Comparison of ENCODE assay signal across 8 cellular contexts in the genomic region with DNA sequence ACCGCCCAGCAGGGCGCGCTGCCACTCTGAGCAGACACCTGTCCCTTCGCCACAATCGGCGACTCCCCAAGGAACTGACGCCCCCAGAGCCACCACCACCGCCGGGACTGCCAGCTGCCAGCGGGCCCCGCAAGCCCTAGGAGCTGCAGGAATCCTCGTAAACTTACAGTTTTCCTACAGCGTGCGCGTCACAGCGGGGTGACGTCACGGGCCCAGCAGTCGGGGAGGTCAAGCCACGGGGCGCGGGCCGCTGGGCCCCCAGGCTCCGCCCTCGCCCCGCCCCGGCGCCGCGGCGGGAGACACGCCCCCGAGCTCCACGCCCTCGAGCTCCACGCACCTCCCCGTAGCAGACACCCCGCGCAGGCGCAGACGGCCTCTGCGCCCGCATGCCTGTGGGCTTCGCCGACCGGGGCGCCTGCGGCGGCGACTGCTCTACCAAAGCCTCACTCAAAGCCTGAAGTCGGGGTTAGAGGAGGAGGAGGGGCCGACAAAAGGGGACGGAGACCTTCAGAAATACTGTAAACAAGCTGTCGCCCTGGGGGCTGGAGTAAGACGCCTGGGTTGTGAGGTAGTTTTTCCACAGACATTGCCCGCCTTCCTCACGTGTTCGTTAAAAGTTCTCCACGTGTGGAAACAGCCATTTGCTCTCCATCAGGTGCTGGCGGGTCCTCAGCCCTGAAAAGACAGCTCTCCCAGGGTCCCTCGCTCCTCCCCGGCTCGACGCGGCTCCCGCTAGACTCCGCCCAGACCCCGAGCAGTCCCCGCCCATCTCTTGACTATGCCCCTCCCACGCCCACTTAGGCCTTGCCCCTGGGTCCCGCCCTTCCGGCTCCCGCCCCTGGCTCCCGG. TPM values are rescaled to one million over a fixed set of nuclear protein-coding genes. Genes with fewer than 3 reads are reported as not detected.
DNase-seq lines count a peak whose midpoint lies in the region; ATAC-seq and TF ChIP-seq lines count a peak whose summit lies in the region.

A gene with protein sequence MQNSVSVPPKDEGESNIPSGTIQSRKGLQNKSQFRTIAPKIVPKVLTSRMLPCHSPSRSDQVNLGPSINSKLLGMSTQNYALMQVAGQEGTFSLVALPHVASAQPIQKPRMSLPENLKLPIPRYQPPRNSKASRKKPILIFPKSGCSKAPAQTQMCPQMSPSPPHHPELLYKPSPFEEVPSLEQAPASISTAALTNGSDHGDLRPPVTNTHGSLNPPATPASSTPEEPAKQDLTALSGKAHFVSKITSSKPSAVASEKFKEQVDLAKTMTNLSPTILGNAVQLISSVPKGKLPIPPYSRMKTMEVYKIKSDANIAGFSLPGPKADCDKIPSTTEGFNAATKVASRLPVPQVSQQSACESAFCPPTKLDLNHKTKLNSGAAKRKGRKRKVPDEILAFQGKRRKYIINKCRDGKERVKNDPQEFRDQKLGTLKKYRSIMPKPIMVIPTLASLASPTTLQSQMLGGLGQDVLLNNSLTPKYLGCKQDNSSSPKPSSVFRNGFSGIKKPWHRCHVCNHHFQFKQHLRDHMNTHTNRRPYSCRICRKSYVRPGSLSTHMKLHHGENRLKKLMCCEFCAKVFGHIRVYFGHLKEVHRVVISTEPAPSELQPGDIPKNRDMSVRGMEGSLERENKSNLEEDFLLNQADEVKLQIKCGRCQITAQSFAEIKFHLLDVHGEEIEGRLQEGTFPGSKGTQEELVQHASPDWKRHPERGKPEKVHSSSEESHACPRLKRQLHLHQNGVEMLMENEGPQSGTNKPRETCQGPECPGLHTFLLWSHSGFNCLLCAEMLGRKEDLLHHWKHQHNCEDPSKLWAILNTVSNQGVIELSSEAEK (minus strand): TSS at position 200 of the 849 bp plus-strand sequence. CDS start 154,831 bp downstream, outside the sequence.

- peak within 1 kb of the TSS; percentile 77 for H3K27ac ChIP-seq in DOHH2 (ENCODE audit: low read depth, low read length)
- peak within 1 kb of the TSS; percentile 92 for H3K27ac ChIP-seq in Panc1 (ENCODE audit: low read length)
- H3K27ac ChIP-seq in esophagus squamous epithelium = peak within 1 kb of the TSS; percentile 97 to 100 (median 98)
- H3K27ac ChIP-seq in naive thymus-derived CD4-positive, alpha-beta T cell (ENCODE audit: low read depth, low read length) = peak within 1 kb of the TSS; percentile 96

- H3K36me3 ChIP-seq in DOHH2 (ENCODE audit: control insufficient read depth, low read length) (no peaks in the 10 kb centered on the region), Panc1 (ENCODE audit: control insufficient read depth, insufficient read depth, low read length) (no peaks in the 10 kb centered on the region), esophagus squamous epithelium (no peaks in the 10 kb centered on the region)
- H3K36me3 ChIP-seq in naive thymus-derived CD4-positive, alpha-beta T cell (ENCODE audit: control insufficient read depth in 2 of 3, insufficient read depth in 3 of 3, low read length in 3 of 3) = no peaks in the 10 kb centered on the region

- TF ChIP-seq CTCF in DOHH2 (IDR thresholded peaks at IDR 0.05; ENCODE audit: low read depth, low read length, poor library complexity, severe bottlenecking) (peak; percentile 73), Panc1 (IDR thresholded peaks at IDR 0.05) (peak; percentile 76), esophagus squamous epithelium (IDR thresholded peaks at IDR 0.05) (peak; percentile 59 to 80 (median 68))

- H3K27me3 ChIP-seq in DOHH2 (ENCODE audit: control insufficient read depth, low read length) (no peaks in the 10 kb centered on the region), Panc1 (ENCODE audit: control insufficient read depth, insufficient read depth, low read length) (no peaks in the 10 kb centered on the region), esophagus squamous epithelium (no peaks in the 10 kb centered on the region)
- no peaks in the 10 kb centered on the region for H3K27me3 ChIP-seq in naive thymus-derived CD4-positive, alpha-beta T cell (ENCODE audit: control insufficient read depth in 2 of 2, insufficient read depth in 2 of 2, low read length in 2 of 2)

- DNase-seq in KG1 (lab: John Stamatoyannopoulos, UW) = peak; percentile 81
- peak; percentile 69 for DNase-seq in Panc1 (ENCODE audit: low read depth, low spot score)
- peak; percentile 92 for DNase-seq in activated T-helper 1 cell treated with Interleukin-2 at 50 U/mL for 16 hours (ENCODE audit: low read depth)
- peak; percentile 82 for DNase-seq in esophagus squamous epithelium (lab: John Stamatoyannopoulos, UW)
- peak; percentile 93 to 99 (median 96) for DNase-seq in naive thymus-derived CD4-positive, alpha-beta T cell

- H3K9me2 ChIP-seq in DOHH2 (replicated peaks; ENCODE audit: control insufficient read depth, low read length) = no peaks in the 10 kb centered on the region

- in situ Hi-C loops in Panc1 (cut with HindIII; ENCODE audit: low pct_unique_long_range_greater_than_20kb, low sequenced_read_pairs) = no loop called here

- peaks cover 0 to 1% (median 0%) of the 10 kb centered on the region in 11 donors for H3K9me3 Mint-ChIP-seq in naive thymus-derived CD4-positive, alpha-beta T cell
- no peaks in the 10 kb centered on the region for H3K9me3 Mint-ChIP-seq in stimulated activated memory B cell treated with anti-CD40 and anti-IgM and Interleukin-4, amounts not matched to agents 10 μg/mL and 1 μg/mL and 100 μg/mL, for 72 hours

- H3K36me3 Mint-ChIP-seq in naive thymus-derived CD4-positive, alpha-beta T cell = peaks cover 0 to 6% (median 0%) of the 10 kb centered on the region in 5 donors
- H3K36me3 Mint-ChIP-seq in stimulated activated memory B cell treated with anti-CD40 and anti-IgM and Interleukin-4, amounts not matched to agents 10 μg/mL and 1 μg/mL and 100 μg/mL, for 72 hours = peaks cover 5% of the 10 kb centered on the region

- peaks cover 7 to 34% (median 14%) of the 10 kb centered on the region in 7 donors for H3K4me1 Mint-ChIP-seq in naive thymus-derived CD4-positive, alpha-beta T cell
- H3K4me1 Mint-ChIP-seq in stimulated activated memory B cell treated with anti-CD40 and anti-IgM and Interleukin-4, amounts not matched to agents 10 μg/mL and 1 μg/mL and 100 μg/mL, for 72 hours = peaks cover 15% of the 10 kb centered on the region

- no peaks in the 10 kb centered on the region for H4K20me1 ChIP-seq in DOHH2 (ENCODE audit: control insufficient read depth, insufficient read depth, low read depth, low read length)

- peak within 1 kb of the TSS; percentile 96 for H3K4me2 ChIP-seq in DOHH2 (ENCODE audit: low read length)

- H3K27me3 Mint-ChIP-seq in naive thymus-derived CD4-positive, alpha-beta T cell = no peaks in the 10 kb centered on the region
- H3K27me3 Mint-ChIP-seq in stimulated activated memory B cell treated with anti-CD40 and anti-IgM and Interleukin-4, amounts not matched to agents 10 μg/mL and 1 μg/mL and 100 μg/mL, for 72 hours = no peaks in the 10 kb centered on the region

- peak within 1 kb of the TSS; percentile 89 to 94 (median 92) for H3K4me3 Mint-ChIP-seq in naive thymus-derived CD4-positive, alpha-beta T cell
- H3K4me3 Mint-ChIP-seq in stimulated activated memory B cell treated with anti-CD40 and anti-IgM and Interleukin-4, amounts not matched to agents 10 μg/mL and 1 μg/mL and 100 μg/mL, for 72 hours = peak within 1 kb of the TSS; percentile 89

- H3K27ac Mint-ChIP-seq in naive thymus-derived CD4-positive, alpha-beta T cell = peak within 1 kb of the TSS; percentile 93 to 99 (median 99)
- peak within 1 kb of the TSS; percentile 94 for H3K27ac Mint-ChIP-seq in stimulated activated memory B cell treated with anti-CD40 and anti-IgM and Interleukin-4, amounts not matched to agents 10 μg/mL and 1 μg/mL and 100 μg/mL, for 72 hours

- peak; percentile 86 for ATAC-seq in GM21737 (IDR thresholded peaks at IDR 0.05; ENCODE audit: unreplicated experiment)
- peak; percentile 94 for ATAC-seq in Panc1
- peak; percentile 92 for ATAC-seq in naive thymus-derived CD4-positive, alpha-beta T cell
- ATAC-seq in stimulated activated memory B cell treated with anti-CD40 and anti-IgM and Interleukin-4, amounts not matched to agents 10 μg/mL and 1 μg/mL and 100 μg/mL, for 72 hours = peak; percentile 96

- no peaks in the 10 kb centered on the region for H3K79me2 ChIP-seq in DOHH2 (ENCODE audit: control insufficient read depth, low read length)

- POLR2A ChIA-PET in Panc1 (lab: Charles Lee) = interaction anchor here (0.6 to 1.0 kb wide), 10 partner anchors 12 to 961 kb away, joined by 3 to 8 read pairs (median 3); no protein-coding TSS in a partner anchor
- POLR2A ChIA-PET in naive thymus-derived CD4-positive, alpha-beta T cell (lab: Charles Lee) = interaction anchor here (1.0 to 3.6 kb wide), 6 partner anchors 22 to 728 kb away, joined by 3 to 41 read pairs (median 7); partner anchors contain the start of gene ZEB1

- H3K4me3 ChIP-seq in DOHH2 (ENCODE audit: low read length) (peak within 1 kb of the TSS; percentile 91), Panc1 (ENCODE audit: low read depth in 2 of 2, low read length in 2 of 2) (peak within 1 kb of the TSS; percentile 65 to 90), esophagus squamous epithelium (peak within 1 kb of the TSS; percentile 42 to 85 (median 66))
- H3K4me3 ChIP-seq in naive thymus-derived CD4-positive, alpha-beta T cell (ENCODE audit: low read length) = peak within 1 kb of the TSS; percentile 84

- CTCF ChIA-PET in Panc1 (lab: Charles Lee) = interaction anchor here (0.6 kb wide), 3 partner anchors 34 to 197 kb away, joined by 3 read pairs; no protein-coding TSS in a partner anchor
- CTCF ChIA-PET in naive thymus-derived CD4-positive, alpha-beta T cell (lab: Charles Lee) = interaction anchor here (0.5 to 2.9 kb wide), 10 partner anchors 10 to 1157 kb away, joined by 3 to 21 read pairs (median 4); no protein-coding TSS in a partner anchor

- WGBS in esophagus squamous epithelium, 2 donors = 0 to 1% methylated on average over 20 to 21 of the region's 74 CpGs

- intact Hi-C loops in Panc1 (cut with micrococcal nuclease; ENCODE audit: unreplicated experiment) = no loop called here
- intact Hi-C loops in esophagus squamous epithelium (cut with DNase I) = no loop called here
- intact Hi-C loops in naive thymus-derived CD4-positive, alpha-beta T cell (cut with micrococcal nuclease) = loop anchor here (1.0 to 10.0 kb wide), 22 partner anchors 34 to 1415 kb away; partner anchors contain the start of genes ARHGAP12 (in 2 of the 2), KIF5B (in 2 of the 2), MTPAP (in 2 of the 2) and ZEB1 (in 2 of the 2)

- H3K9me3 ChIP-seq in DOHH2 (ENCODE audit: control insufficient read depth, insufficient read depth, low read length) (no peaks in the 10 kb centered on the region), Panc1 (ENCODE audit: control insufficient read depth, insufficient read depth, low read depth, low read length) (no peaks in the 10 kb centered on the region), esophagus squamous epithelium (no peaks in the 10 kb centered on the region)
- H3K9me3 ChIP-seq in naive thymus-derived CD4-positive, alpha-beta T cell (ENCODE audit: control insufficient read depth in 2 of 3, low read length in 3 of 3) = no peaks in the 10 kb centered on the region

- no TSS peak for BruUV-seq in Panc1 (replicated peaks; lab: Mats Ljungman, UMichigan)

- TF ChIP-seq POLR2A in esophagus squamous epithelium (IDR thresholded peaks at IDR 0.05) = peak in 3 of 4 donors; percentile 6 to 87 (median 60)

- H3K4me1 ChIP-seq in DOHH2 (ENCODE audit: control insufficient read depth, low read length) (peaks cover 18% of the 10 kb centered on the region), Panc1 (ENCODE audit: control insufficient read depth, insufficient read depth, low read length) (peaks cover 6% of the 10 kb centered on the region; the same call in 1 of the 2 replicates), esophagus squamous epithelium (peaks cover 13 to 59% (median 17%) of the 10 kb centered on the region in 3 donors)
- peaks cover 5% of the 10 kb centered on the region in 2 donors for H3K4me1 ChIP-seq in naive thymus-derived CD4-positive, alpha-beta T cell (ENCODE audit: control insufficient read depth in 2 of 2, insufficient read depth in 2 of 2, low read length in 2 of 2)

- peaks cover 3% of the 10 kb centered on the region; the same call in 1 of the 2 replicates for H3F3A ChIP-seq in DOHH2 (ENCODE audit: control insufficient read depth, insufficient read depth)

RNA-seq across cellular contexts. Expression of the gene that starts here (rescaled TPM):
- total RNA-seq in Panc1 (2021; ENCODE audit: unreplicated experiment) (2.0 TPM), esophagus squamous epithelium (1 to 10 TPM; 2.9 to 9.3 (median 5.9) TPM)
- polyA plus RNA-seq in Panc1 (2012; ENCODE audit: insufficient read length) = 1.9 TPM
- 1 to 10 TPM; 3.9 to 5.8 (median 4.0) TPM for total RNA-seq in naive thymus-derived CD4-positive, alpha-beta T cell
- 1 to 10 TPM; 6.5 to 9.4 TPM for polyA plus RNA-seq in naive thymus-derived CD4-positive, alpha-beta T cell

Comparison
In these comparisons a context has a peak if more than half of its experiments do, and no peak if none do; other contexts are left out.
1. Peak in every context shown above with its lines: DNase-seq, ATAC-seq, H3K4me3 ChIP-seq and H3K27ac ChIP-seq.
2. intact Hi-C loops: an anchor here in naive thymus-derived CD4-positive, alpha-beta T cell (1.0 to 10.0 kb wide); none called in Panc1 and esophagus squamous epithelium.